8 cellular contexts compared by ENCODE assay signal in genomic region chr4:77158487-77158861, GRCh38. TPM values are rescaled to one million over a fixed set of nuclear protein-coding genes. Genes with fewer than 3 reads are reported as not detected.
DNase-seq lines count a peak whose midpoint lies in the region; ATAC-seq and TF ChIP-seq lines count a peak whose summit lies in the region.

No MANE protein-coding gene starts in this region.

- H3K36me3 Mint-ChIP-seq in natural killer cell, result peaks cover 8% of the 10 kb centered on the region

- peak overlapping the region; percentile 68 for H2AFZ ChIP-seq in PC-3 (ENCODE audit: low read length)

- H3K27ac Mint-ChIP-seq in natural killer cell, result peak overlapping the region; percentile 79 to 93

- no peaks in the 10 kb centered on the region for H3K9me2 ChIP-seq in PC-3 (replicated peaks; ENCODE audit: low read length)

- H3K4me3 ChIP-seq in BLaER1, result peak overlapping the region; percentile 100
- peak overlapping the region; percentile 78 for H3K4me3 ChIP-seq in PC-3 (ENCODE audit: low read length)
- peak overlapping the region; percentile 98 for H3K4me3 ChIP-seq in choroid plexus epithelial cell (ENCODE audit: low read depth, low read length)

- no peaks in the 10 kb centered on the region for H3K27me3 ChIP-seq in BLaER1
- no peaks in the 10 kb centered on the region for H3K27me3 ChIP-seq in PC-3 (ENCODE audit: low read length)

- no peaks in the 10 kb centered on the region for H3K9me3 ChIP-seq in BLaER1
- H3K9me3 ChIP-seq in PC-3 (ENCODE audit: low read length), result no peaks in the 10 kb centered on the region

- H3K4me2 ChIP-seq in BLaER1 (peak overlapping the region; percentile 91), PC-3 (ENCODE audit: low read length) (peak overlapping the region; percentile 98)

- H3K9ac ChIP-seq in BLaER1, result peak overlapping the region; percentile 97
- H3K9ac ChIP-seq in PC-3 (ENCODE audit: low read length), result peak overlapping the region; percentile 68

- DNase-seq in PC-3, result peak; percentile 21
- no peak for DNase-seq in choroid plexus epithelial cell (ENCODE audit: low read depth)
- DNase-seq in natural killer cell, result no peak
- no peak for DNase-seq in retina

- BruUV-seq in PC-3 (replicated peaks; lab: Mats Ljungman, UMichigan), result no TSS peak

- H3K4me1 ChIP-seq in BLaER1, result peaks cover 66% of the 10 kb centered on the region
- H3K4me1 ChIP-seq in PC-3 (ENCODE audit: insufficient read depth, low read length), result peaks cover 12% of the 10 kb centered on the region

- H4K20me1 ChIP-seq in BLaER1 (peaks cover 56% of the 10 kb centered on the region), PC-3 (ENCODE audit: low read length) (no peaks in the 10 kb centered on the region)

- H3K4me1 Mint-ChIP-seq in natural killer cell, result peaks cover 30% of the 10 kb centered on the region in 2 donors

- peaks cover 22% of the 10 kb centered on the region for H3K79me2 ChIP-seq in PC-3 (ENCODE audit: low read length)

- CTCF ChIA-PET in PC-3 (lab: Charles Lee), result no interaction called here

- no peak for TF ChIP-seq CTCF in PC-3 (conservative IDR thresholded peaks at IDR 0.05; ENCODE audit: low read depth, low read length)
- TF ChIP-seq CTCF in choroid plexus epithelial cell (conservative IDR thresholded peaks at IDR 0.05; ENCODE audit: low read depth, low read length), result no peak
- no peak for TF ChIP-seq CTCF in natural killer cell (IDR thresholded peaks at IDR 0.05)

- intact Hi-C loops in PC-3 (cut with micrococcal nuclease) (loop anchor here (1.0 to 2.0 kb wide), 2 partner anchors 44 to 63 kb away; no protein-coding TSS in a partner anchor), natural killer cell (cut with micrococcal nuclease) (loop anchor here (1.0 to 10.0 kb wide), 4 partner anchors 61 to 1014 kb away; partner anchors contain the start of gene NUP54)

- H3K27me3 Mint-ChIP-seq in natural killer cell (ENCODE audit: low read depth in 2 of 2), result no peaks in the 10 kb centered on the region

- ATAC-seq in PC-3 (no peak), natural killer cell (no peak), GM18870 (IDR thresholded peaks at IDR 0.05; ENCODE audit: unreplicated experiment) (no peak), GM21526 (IDR thresholded peaks at IDR 0.05; ENCODE audit: low FRiP score, unreplicated experiment) (no peak), GM21576 (IDR thresholded peaks at IDR 0.05; ENCODE audit: unreplicated experiment) (no peak)

- H3K27ac ChIP-seq in BLaER1 (peak overlapping the region; percentile 96), PC-3 (ENCODE audit: low read length) (peak overlapping the region; percentile 45)

- H3F3A ChIP-seq in PC-3 (ENCODE audit: low read length, unreplicated experiment), result no peaks in the 10 kb centered on the region

- H3K36me3 ChIP-seq in BLaER1 (peaks cover 50% of the 10 kb centered on the region), PC-3 (ENCODE audit: low read depth, low read length) (peaks cover 11% of the 10 kb centered on the region)

- peak overlapping the region; percentile 98 for H3K4me3 Mint-ChIP-seq in natural killer cell

- H3K9me3 Mint-ChIP-seq in natural killer cell, result no peaks in the 10 kb centered on the region

- POLR2A ChIA-PET in PC-3 (lab: Charles Lee; ENCODE audit: unreplicated experiment), result interaction anchor here (0.6 to 0.9 kb wide), 3 partner anchors 12 to 65 kb away, joined by 3 to 5 read pairs (median 3); no protein-coding TSS in a partner anchor

RNA-seq across cellular contexts. Expression of gene CCNG2, which starts 1.5 kb away (rescaled TPM):
- total RNA-seq in PC-3 (2014; rRNA removed) (7.7 and 8.0 TPM in 2 replicates), natural killer cell (10 to 100 TPM; 35.5 to 91.5 (median 40.6) TPM)
